23 cellular contexts compared by ENCODE assay signal in the genomic region with DNA sequence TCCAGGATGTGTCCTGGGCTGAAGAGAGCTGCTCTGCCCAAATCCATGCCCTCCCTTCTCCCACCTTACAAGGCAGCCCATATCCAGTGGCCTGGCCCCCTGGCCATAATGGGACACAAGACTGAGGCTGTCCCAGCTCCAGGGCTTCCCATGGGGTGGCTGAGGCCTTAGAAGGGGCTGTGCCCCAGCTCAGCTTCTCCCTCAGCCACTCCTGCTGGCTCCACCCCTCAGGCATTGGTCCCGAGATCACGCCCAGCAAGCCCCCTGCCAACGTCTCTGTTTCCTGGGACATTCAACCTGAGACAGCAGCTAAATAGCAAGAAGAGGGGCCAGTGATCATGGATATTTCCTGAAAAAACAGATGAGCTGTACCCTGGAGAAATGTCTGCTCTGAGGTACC.
"Had no signal": no experiment of that assay in that cellular context is flagged by ENCODE, and none has a peak within 500 bp of the region (broad histone marks: within the 10 kb centered on the region; RNA-seq: fewer than 3 reads in every experiment).

No MANE protein-coding gene starts in this region.

- H3K4me1 ChIP-seq: colonic mucosa, foreskin keratinocyte had no signal

- H3K9me3 ChIP-seq: colonic mucosa, left ventricle myocardium inferior, suprapubic skin, thyroid gland had no signal

- H3K27ac Mint-ChIP-seq: endodermal cell; stimulated activated effector memory CD8-positive, alpha-beta T cell treated with anti-CD3 and anti-CD28 coated beads, Interleukin-12 subunit alpha, Interleukin-12 subunit beta, amount 100 ng/mL, for 72 hours had no signal

- FAIRE-seq: endothelial cell of umbilical vein, keratinocyte, urothelium cell line had no signal

- H3K9me3 Mint-ChIP-seq: endodermal cell; immature natural killer cell; natural killer cell treated with Interleukin-12 subunit alpha and Interleukin-12 subunit beta and Interleukin-15 and Interleukin-18, amount 100 ng/mL, for 72 hours; stimulated activated effector memory CD8-positive, alpha-beta T cell treated with anti-CD3 and anti-CD28 coated beads, Interleukin-12 subunit alpha, Interleukin-12 subunit beta, amount 100 ng/mL, for 72 hours; type B pancreatic cell had no signal

- ATAC-seq: left cardiac atrium; natural killer cell treated with Interleukin-12 subunit alpha and Interleukin-12 subunit beta and Interleukin-15 and Interleukin-18, amount 100 ng/mL, for 72 hours; stimulated activated effector memory CD8-positive, alpha-beta T cell treated with anti-CD3 and anti-CD28 coated beads, Interleukin-12 subunit alpha, Interleukin-12 subunit beta, amount 100 ng/mL, for 72 hours; stimulated activated naive CD8-positive, alpha-beta T cell treated with anti-CD3 and anti-CD28 coated beads, Interleukin-15, Interleukin-2, amounts not matched to agents 100 U/mL and 50 U/mL, for 24 hours had no signal

- H3K4me3 ChIP-seq: colonic mucosa, left ventricle myocardium inferior, lung, smooth muscle cell, suprapubic skin, thyroid gland had no signal

- H3K36me3 ChIP-seq: colonic mucosa, suprapubic skin, thyroid gland had no signal

- H3K27me3 ChIP-seq: colonic mucosa, suprapubic skin, thyroid gland had no signal

- H3K27ac ChIP-seq: colonic mucosa, foreskin keratinocyte, left ventricle myocardium inferior, suprapubic skin, thyroid gland had no signal

- H3K4me3 Mint-ChIP-seq: endodermal cell; immature natural killer cell; natural killer cell treated with Interleukin-12 subunit alpha and Interleukin-12 subunit beta and Interleukin-15 and Interleukin-18, amount 100 ng/mL, for 72 hours; stimulated activated effector memory CD8-positive, alpha-beta T cell treated with anti-CD3 and anti-CD28 coated beads, Interleukin-12 subunit alpha, Interleukin-12 subunit beta, amount 100 ng/mL, for 72 hours; type B pancreatic cell had no signal

- H3K36me3 Mint-ChIP-seq: immature natural killer cell; natural killer cell treated with Interleukin-12 subunit alpha and Interleukin-12 subunit beta and Interleukin-15 and Interleukin-18, amount 100 ng/mL, for 72 hours; type B pancreatic cell had no signal

- DNase-seq: colonic mucosa; effector CD4-positive, alpha-beta T cell; endodermal cell; erythroblast; foreskin keratinocyte; immature natural killer cell; left cardiac atrium; left ventricle myocardium inferior; mesenchymal stem cell; midbrain; stimulated activated CD4-positive, alpha-beta T cell treated with anti-CD3 and anti-CD28 coated beads, Interleukin-4, amount 100 ng/mL, for 1 hour; stimulated activated CD8-positive, alpha-beta memory T cell treated with anti-CD3 and anti-CD28 coated beads, Interleukin-4, amount 100 ng/mL, for 48 hours; stimulated activated naive CD8-positive, alpha-beta T cell treated with anti-CD3 and anti-CD28 coated beads, Interleukin-15, Interleukin-2, amounts not matched to agents 100 U/mL and 50 U/mL, for 24 hours; thyroid gland had no signal
